20 cellular contexts compared by ENCODE assay signal in genomic region chr7:40866601-40867000, GRCh38.
DNase-seq lines count a peak whose midpoint lies in the region; ATAC-seq and TF ChIP-seq lines count a peak whose summit lies in the region.
"Had no signal": no experiment of that assay in that cellular context is flagged by ENCODE, and none has a peak within 500 bp of the region (broad histone marks: within the 10 kb centered on the region; RNA-seq: fewer than 3 reads in every experiment).

No MANE protein-coding gene starts in this region.

- peaks cover 3% of the 10 kb centered on the region; the same call in 2 of the 3 replicates for H3K36me3 Mint-ChIP-seq in GM23338 (ENCODE audit: low read depth)
- no peaks in the 10 kb centered on the region for H3K36me3 Mint-ChIP-seq in activated CD4-positive, alpha-beta memory T cell treated with anti-CD3 and anti-CD28 coated beads, Interleukin-2, amount 10 ng/mL, durations not matched to agents 7 days and 5 days (ENCODE audit: low read depth)
- H3K36me3 Mint-ChIP-seq: activated naive CD4-positive, alpha-beta T cell treated with anti-CD3 and anti-CD28 coated beads, Interleukin-2, amount 50 U/mL, for 72 hours; naive thymus-derived CD4-positive, alpha-beta T cell had no signal

- no peaks in the 10 kb centered on the region for H3K9me2 ChIP-seq in GM23338 (ENCODE audit: insufficient read depth)

- peaks cover 6% of the 10 kb centered on the region for H3K9me3 Mint-ChIP-seq in GM23338
- peaks cover 24% of the 10 kb centered on the region for H3K9me3 Mint-ChIP-seq in activated CD4-positive, alpha-beta memory T cell treated with anti-CD3 and anti-CD28 coated beads, Interleukin-2, amount 10 ng/mL, durations not matched to agents 7 days and 5 days

- POLR2A ChIA-PET in activated CD4-positive, alpha-beta memory T cell treated with anti-CD3 and anti-CD28 coated beads, Interleukin-2, amount 10 ng/mL, durations not matched to agents 7 days and 5 days (lab: Charles Lee), result no interaction called here

- no peak overlapping the region; the same call in 1 of the 2 replicates for H3K27ac ChIP-seq in GM23338 (ENCODE audit: low read depth)
- H3K27ac ChIP-seq in fibroblast of lung (ENCODE audit: insufficient read depth, low read length), result no peak overlapping the region
- H3K27ac ChIP-seq in neuronal stem cell (replicated peaks; ENCODE audit: low read length), result no peak overlapping the region
- H3K27ac ChIP-seq: BLaER1, GM23248, spleen had no signal

- no peak overlapping the region for H4K91ac ChIP-seq in neuronal stem cell (ENCODE audit: low read depth, low read length, poor library complexity)

- no peaks in the 10 kb centered on the region for H3K4me1 ChIP-seq in GM23338 (ENCODE audit: insufficient read depth)
- no peaks in the 10 kb centered on the region for H3K4me1 ChIP-seq in fibroblast of lung (ENCODE audit: control insufficient read depth, extremely low read depth, insufficient read depth, low read length)
- peaks cover 2 to 11% of the 10 kb centered on the region in 2 donors for H3K4me1 ChIP-seq in neuronal stem cell (ENCODE audit: control insufficient read depth in 2 of 2, insufficient read depth in 1 of 2, low read depth in 1 of 2, low read length in 2 of 2)
- H3K4me1 ChIP-seq: BLaER1, spleen had no signal

- H3K4me3 ChIP-seq in GM23338, result no peak overlapping the region
- no peak overlapping the region for H3K4me3 ChIP-seq in WI38 (ENCODE audit: low read depth, low read length)
- H3K4me3 ChIP-seq in fibroblast of lung (replicated peaks in 1 of 4; ENCODE audit: control extremely low read depth in 1 of 4, insufficient read depth in 1 of 4, low read depth in 3 of 4, low read length in 4 of 4), result no peak overlapping the region
- no peak overlapping the region for H3K4me3 ChIP-seq in neuronal stem cell (ENCODE audit: low read length in 2 of 2)
- H3K4me3 ChIP-seq: BLaER1, GM23248, lung, spleen had no signal

- H3K27me3 Mint-ChIP-seq in GM23338 (ENCODE audit: insufficient read depth, low read depth, poor library complexity), result peaks cover 2% of the 10 kb centered on the region
- no peaks in the 10 kb centered on the region for H3K27me3 Mint-ChIP-seq in activated CD4-positive, alpha-beta memory T cell treated with anti-CD3 and anti-CD28 coated beads, Interleukin-2, amount 10 ng/mL, durations not matched to agents 7 days and 5 days
- H3K27me3 Mint-ChIP-seq: naive thymus-derived CD4-positive, alpha-beta T cell had no signal

- H2AK5ac ChIP-seq in neuronal stem cell (ENCODE audit: low read depth, low read length), result no peak overlapping the region

- no peaks in the 10 kb centered on the region for H3F3A ChIP-seq in GM23338 (replicated peaks; ENCODE audit: low read depth)

- no peaks in the 10 kb centered on the region for H3K79me1 ChIP-seq in neuronal stem cell (ENCODE audit: low read depth, low read length)

- H2BK15ac ChIP-seq in neuronal stem cell (ENCODE audit: low read length), result no peak overlapping the region

- H3K9ac ChIP-seq in fibroblast of lung (ENCODE audit: insufficient read depth, low read length) (no peak overlapping the region), neuronal stem cell (ENCODE audit: low read depth, low read length, poor library complexity) (no peak overlapping the region)
- H3K9ac ChIP-seq: BLaER1, GM23248 had no signal

- no peak overlapping the region for H3K23ac ChIP-seq in neuronal stem cell (ENCODE audit: low read depth, low read length, poor library complexity)

- no peak overlapping the region for H2BK5ac ChIP-seq in neuronal stem cell (ENCODE audit: low read length)

- H4K20me1 ChIP-seq in GM23338 (replicated peaks; ENCODE audit: insufficient read depth) (no peaks in the 10 kb centered on the region), fibroblast of lung (ENCODE audit: control insufficient read depth, extremely low read depth, insufficient read depth, low read length) (no peaks in the 10 kb centered on the region)
- H4K20me1 ChIP-seq: BLaER1 had no signal

- H3K9me3 ChIP-seq in fibroblast of lung (ENCODE audit: control insufficient read depth, insufficient read depth, low read depth, low read length), result no peaks in the 10 kb centered on the region
- peaks cover 0 to 17% of the 10 kb centered on the region in 2 donors for H3K9me3 ChIP-seq in neuronal stem cell (replicated peaks in 1 of 2; ENCODE audit: control insufficient read depth in 2 of 2, insufficient read depth in 1 of 2, low read depth in 1 of 2, low read length in 2 of 2)

- CTCF ChIA-PET in activated CD4-positive, alpha-beta memory T cell treated with anti-CD3 and anti-CD28 coated beads, Interleukin-2, amount 10 ng/mL, durations not matched to agents 7 days and 5 days (lab: Charles Lee), result no interaction called here

- DNase-seq in GM23338 (ENCODE audit: low spot score) (peak; percentile 29), fibroblast of lung (ENCODE audit: low read depth in 2 of 2) (peak; percentile 34 to 35), neuronal stem cell (ENCODE audit: low spot score) (no peak), NCI-H146 (lab: John Stamatoyannopoulos, UW) (no peak)
- DNase-seq in activated CD4-positive, alpha-beta memory T cell treated with anti-CD3 and anti-CD28 coated beads, Interleukin-2, amount 10 ng/mL, durations not matched to agents 7 days and 5 days, result no peak
- DNase-seq: activated T-cell treated with anti-CD3 and anti-CD28 coated beads, Interleukin-2, amount 50 U/mL, for 4 hours; central memory CD4-positive, alpha-beta T cell; effector memory CD4-positive, alpha-beta T cell; GF-D8; GM23248; naive thymus-derived CD4-positive, alpha-beta T cell; NCI-H2029 treated with DMSO at 0.1 percent for 48 hours; NCI-H510A; spleen had no signal

- no peak overlapping the region for H3K4me3 Mint-ChIP-seq in GM23338
- no peak overlapping the region for H3K4me3 Mint-ChIP-seq in activated CD4-positive, alpha-beta memory T cell treated with anti-CD3 and anti-CD28 coated beads, Interleukin-2, amount 10 ng/mL, durations not matched to agents 7 days and 5 days
- H3K4me3 Mint-ChIP-seq: activated T-cell treated with anti-CD3 and anti-CD28 coated beads, Interleukin-2, amount 50 U/mL, for 4 hours; naive thymus-derived CD4-positive, alpha-beta T cell had no signal

- TF ChIP-seq CTCF in GM23338 (conservative IDR thresholded peaks at IDR 0.05; ENCODE audit: low read depth in 2 of 2) (peak in 1 of 2 experiments; percentile 26; a peak in 2 of 4 replicates), WI38 (IDR thresholded peaks at IDR 0.05; ENCODE audit: low read depth, low read length) (0 out of 2 replicates have a peak, but pooled peaks have one; percentile 11), fibroblast of lung (conservative IDR thresholded peaks at IDR 0.05 in 1 of 2, IDR thresholded peaks at IDR 0.05 in 1 of 2; ENCODE audit: low read depth in 1 of 2, low read length in 2 of 2) (peak in 1 of 2 donors; percentile 19)

- no peak overlapping the region; the same call in 1 of the 2 replicates for H3K27ac Mint-ChIP-seq in GM23338
- no peak overlapping the region for H3K27ac Mint-ChIP-seq in activated CD4-positive, alpha-beta memory T cell treated with anti-CD3 and anti-CD28 coated beads, Interleukin-2, amount 10 ng/mL, durations not matched to agents 7 days and 5 days
- H3K27ac Mint-ChIP-seq: activated naive CD4-positive, alpha-beta T cell treated with anti-CD3 and anti-CD28 coated beads, Interleukin-2, amount 50 U/mL, for 72 hours; naive thymus-derived CD4-positive, alpha-beta T cell had no signal

- WGBS in neuronal stem cell (ENCODE audit: extremely low coverage in 2 of 2, insufficient read length in 2 of 2, insufficient replicate concordance in 1 of 2), 2 donors, result no CpG with 5 or more reads among the region's 10 CpGs

- no peak overlapping the region for H3K14ac ChIP-seq in neuronal stem cell (ENCODE audit: low read length)

- H4K8ac ChIP-seq in neuronal stem cell (ENCODE audit: low read depth, low read length), result no peak overlapping the region

- H3K79me2 ChIP-seq in GM23338 (replicated peaks; ENCODE audit: insufficient read depth) (no peaks in the 10 kb centered on the region), fibroblast of lung (ENCODE audit: control insufficient read depth, insufficient read depth, low read length) (no peaks in the 10 kb centered on the region)

- H2AFZ ChIP-seq in GM23338 (peak overlapping the region; percentile 52; the same call in 1 of the 2 replicates), fibroblast of lung (ENCODE audit: low read length) (no peak overlapping the region), neuronal stem cell (ENCODE audit: low read length) (peak overlapping the region; percentile 36)
- H2AFZ ChIP-seq: GM23248 had no signal

- peak; percentile 47; the same call in 2 of the 3 replicates for ATAC-seq in GM23338
- ATAC-seq in HG03139 (IDR thresholded peaks at IDR 0.05; ENCODE audit: unreplicated experiment), result no peak
- ATAC-seq in GM18511 (IDR thresholded peaks at IDR 0.05; ENCODE audit: unreplicated experiment), result no peak
- ATAC-seq: activated naive CD4-positive, alpha-beta T cell treated with anti-CD3 and anti-CD28 coated beads, Interleukin-2, amount 50 U/mL, for 72 hours; activated T-cell treated with anti-CD3 and anti-CD28 coated beads, Interleukin-2, amount 50 U/mL, for 4 hours; naive thymus-derived CD4-positive, alpha-beta T cell had no signal

- H3K4ac ChIP-seq in neuronal stem cell (ENCODE audit: low read length), result no peak overlapping the region

- peak overlapping the region; percentile 15 for H3K18ac ChIP-seq in neuronal stem cell (ENCODE audit: low read length)

- H2BK12ac ChIP-seq in neuronal stem cell (ENCODE audit: low read length), result no peak overlapping the region

- no peaks in the 10 kb centered on the region for H3K27me3 ChIP-seq in GM23338 (ENCODE audit: insufficient read depth)
- H3K27me3 ChIP-seq in fibroblast of lung (ENCODE audit: control insufficient read depth, insufficient read depth, low read length), result no peaks in the 10 kb centered on the region
- H3K27me3 ChIP-seq in neuronal stem cell (ENCODE audit: control insufficient read depth in 3 of 3, insufficient read depth in 3 of 3, low read depth in 1 of 3, low read length in 3 of 3), result no peaks in the 10 kb centered on the region
- H3K27me3 ChIP-seq: BLaER1, spleen had no signal

- H3K4me2 ChIP-seq in GM23338, result no peak overlapping the region
- no peak overlapping the region for H3K4me2 ChIP-seq in fibroblast of lung (ENCODE audit: extremely low read depth, insufficient read depth, low read length)
- no peak overlapping the region for H3K4me2 ChIP-seq in neuronal stem cell (ENCODE audit: insufficient read depth, low read length, poor library complexity, severe bottlenecking)
- H3K4me2 ChIP-seq: BLaER1 had no signal

- no peaks in the 10 kb centered on the region for H3K36me3 ChIP-seq in GM23338 (ENCODE audit: insufficient read depth)
- no peaks in the 10 kb centered on the region for H3K36me3 ChIP-seq in fibroblast of lung (ENCODE audit: control insufficient read depth, insufficient read depth, low read length)
- no peaks in the 10 kb centered on the region for H3K36me3 ChIP-seq in neuronal stem cell (replicated peaks in 1 of 2; ENCODE audit: control insufficient read depth in 2 of 2, insufficient read depth in 2 of 2, low read length in 2 of 2)
- H3K36me3 ChIP-seq: BLaER1, spleen had no signal

- peaks cover 15% of the 10 kb centered on the region for H3K4me1 Mint-ChIP-seq in GM23338
- H3K4me1 Mint-ChIP-seq in activated CD4-positive, alpha-beta memory T cell treated with anti-CD3 and anti-CD28 coated beads, Interleukin-2, amount 10 ng/mL, durations not matched to agents 7 days and 5 days, result no peaks in the 10 kb centered on the region
- H3K4me1 Mint-ChIP-seq: naive thymus-derived CD4-positive, alpha-beta T cell had no signal

- H2BK120ac ChIP-seq in neuronal stem cell (ENCODE audit: low read depth, low read length), result no peak overlapping the region

Comparison
In these comparisons a context has a peak if more than half of its experiments do, and no peak if none do; other contexts are left out.
1. DNase-seq: peak in GM23338 (single experiment) and fibroblast of lung (2 of 2); none in neuronal stem cell (single experiment), NCI-H146 (single experiment) and activated CD4-positive, alpha-beta memory T cell treated with anti-CD3 and anti-CD28 coated beads, Interleukin-2, amount 10 ng/mL, durations not matched to agents 7 days and 5 days (single experiment).